ENCODE assay signal across 17 cellular contexts in the genomic region with DNA sequence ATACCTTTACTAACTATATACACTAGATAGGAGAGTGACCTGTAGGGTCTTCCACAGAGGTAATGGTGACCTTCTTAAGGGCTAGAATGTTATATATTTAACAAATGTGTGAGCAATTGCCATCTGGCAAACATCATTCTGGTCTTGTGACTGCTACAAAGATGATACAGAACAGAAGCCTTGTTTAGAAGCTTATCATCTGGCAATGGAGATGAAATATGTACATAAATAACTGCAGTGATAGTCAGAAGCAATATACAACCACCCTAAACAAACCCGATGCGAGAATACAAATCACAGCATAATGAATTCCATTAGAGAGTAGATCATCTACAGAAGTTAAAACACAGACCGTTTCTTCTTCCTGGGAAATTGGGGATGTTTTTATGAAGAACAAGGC.
"Had no signal": no experiment of that assay in that cellular context is flagged by ENCODE, and none has a peak within 500 bp of the region (broad histone marks: within the 10 kb centered on the region; RNA-seq: fewer than 3 reads in every experiment).

No MANE protein-coding gene starts in this region.

- H3K4me3 Mint-ChIP-seq: activated CD8-positive, alpha-beta memory T cell treated with anti-CD3 and anti-CD28 coated beads, Interleukin-2, amount 10 ng/mL, durations not matched to agents 7 days and 5 days; activated naive CD4-positive, alpha-beta T cell treated with anti-CD3 and anti-CD28 coated beads, Interleukin-2, amount 10 ng/mL, durations not matched to agents 7 days and 5 days; neural progenitor cell; stimulated activated naive CD8-positive, alpha-beta T cell treated with anti-CD3 and anti-CD28 coated beads, Interleukin-15, Interleukin-2, amounts not matched to agents 100 ng/mL and 50 ng/mL, for 24 hours; T-helper 1 cell treated with Interleukin-12 subunit alpha and Interleukin-12 subunit beta and Interleukin-4 antibody, amounts not matched to agents 30 μg/mL and 1 μg/mL, for 36 hours had no signal

- DNase-seq: activated CD4-positive, alpha-beta T cell treated with anti-CD3 and anti-CD28 coated beads, Interleukin-2, amount 50 U/mL, for 48 hours; activated CD8-positive, alpha-beta memory T cell treated with anti-CD3 and anti-CD28 coated beads, Interleukin-2, amount 10 ng/mL, durations not matched to agents 7 days and 5 days; activated naive CD4-positive, alpha-beta T cell treated with anti-CD3 and anti-CD28 coated beads, Interleukin-2, amount 10 ng/mL, durations not matched to agents 7 days and 5 days; activated T-cell treated with anti-CD3 and anti-CD28 coated beads, Interleukin-2, amount 50 U/mL, for 1 hour; dorsolateral prefrontal cortex; erythroblast; foreskin keratinocyte; heart left ventricle; left cardiac atrium; right lobe of liver; spleen; upper lobe of left lung; WERI-Rb-1 had no signal

- H3K27ac Mint-ChIP-seq: activated CD8-positive, alpha-beta memory T cell treated with anti-CD3 and anti-CD28 coated beads, Interleukin-2, amount 10 ng/mL, durations not matched to agents 7 days and 5 days; activated naive CD4-positive, alpha-beta T cell treated with anti-CD3 and anti-CD28 coated beads, Interleukin-2, amount 10 ng/mL, durations not matched to agents 7 days and 5 days; neural progenitor cell; stimulated activated naive CD8-positive, alpha-beta T cell treated with anti-CD3 and anti-CD28 coated beads, Interleukin-15, Interleukin-2, amounts not matched to agents 100 ng/mL and 50 ng/mL, for 24 hours; T-helper 1 cell treated with Interleukin-12 subunit alpha and Interleukin-12 subunit beta and Interleukin-4 antibody, amounts not matched to agents 30 μg/mL and 1 μg/mL, for 36 hours had no signal

- ATAC-seq: activated CD8-positive, alpha-beta memory T cell treated with anti-CD3 and anti-CD28 coated beads, Interleukin-2, amount 10 ng/mL, durations not matched to agents 7 days and 5 days; foreskin keratinocyte; heart left ventricle; left cardiac atrium; right lobe of liver had no signal

- H3K4me1 ChIP-seq: foreskin keratinocyte, heart left ventricle, neural progenitor cell, right lobe of liver, spleen, upper lobe of left lung had no signal

- H3K4me1 Mint-ChIP-seq: activated CD8-positive, alpha-beta memory T cell treated with anti-CD3 and anti-CD28 coated beads, Interleukin-2, amount 10 ng/mL, durations not matched to agents 7 days and 5 days; activated naive CD4-positive, alpha-beta T cell treated with anti-CD3 and anti-CD28 coated beads, Interleukin-2, amount 10 ng/mL, durations not matched to agents 7 days and 5 days had no signal

- H3K27ac ChIP-seq: dorsolateral prefrontal cortex, foreskin keratinocyte, heart left ventricle, neural progenitor cell, right lobe of liver, spleen, upper lobe of left lung, WERI-Rb-1 had no signal

- H3K4me3 ChIP-seq: dorsolateral prefrontal cortex, heart left ventricle, lung, neural progenitor cell, right lobe of liver, spleen, upper lobe of left lung had no signal

- H3K27me3 Mint-ChIP-seq: activated CD8-positive, alpha-beta memory T cell treated with anti-CD3 and anti-CD28 coated beads, Interleukin-2, amount 10 ng/mL, durations not matched to agents 7 days and 5 days; activated naive CD4-positive, alpha-beta T cell treated with anti-CD3 and anti-CD28 coated beads, Interleukin-2, amount 10 ng/mL, durations not matched to agents 7 days and 5 days; stimulated activated naive CD8-positive, alpha-beta T cell treated with anti-CD3 and anti-CD28 coated beads, Interleukin-15, Interleukin-2, amounts not matched to agents 100 ng/mL and 50 ng/mL, for 24 hours had no signal

- H3K9me3 ChIP-seq: right lobe of liver had no signal

- H3K27me3 ChIP-seq: foreskin keratinocyte, heart left ventricle, neural progenitor cell, right lobe of liver, spleen, upper lobe of left lung had no signal

- H3K36me3 ChIP-seq: heart left ventricle, neural progenitor cell, right lobe of liver, spleen, upper lobe of left lung, WERI-Rb-1 had no signal
